18 cellular contexts compared by ENCODE assay signal in genomic region chr15:40915106-40915661, GRCh38. TPM values are rescaled to one million over a fixed set of nuclear protein-coding genes. Genes with fewer than 3 reads are reported as not detected.
"Had no signal": no experiment of that assay in that cellular context is flagged by ENCODE, and none has a peak within 500 bp of the region (broad histone marks: within the 10 kb centered on the region; RNA-seq: fewer than 3 reads in every experiment).

No MANE protein-coding gene starts in this region.

- H3K4me3 ChIP-seq: esophagus muscularis mucosa, lung had no signal

- H3K4me1 Mint-ChIP-seq: activated CD4-positive, alpha-beta T cell treated with anti-CD3 and anti-CD28 coated beads for 36 hours; T-cell had no signal

- DNase-seq: activated CD4-positive, alpha-beta T cell treated with anti-CD3 and anti-CD28 coated beads for 36 hours; activated CD8-positive, alpha-beta memory T cell treated with anti-CD3 and anti-CD28 coated beads, Interleukin-2, amount 50 U/mL, for 4 hours; activated CD8-positive, alpha-beta T cell treated with anti-CD3 and anti-CD28 coated beads for 36 hours; activated gamma-delta T cell treated with Interleukin-2 at 50 U/mL for 16 hours; activated naive CD8-positive, alpha-beta T cell treated with anti-CD3 and anti-CD28 coated beads for 36 hours; activated T-cell treated with anti-CD3 and anti-CD28 coated beads, Interleukin-2, amount 50 U/mL, for 72 hours; foreskin fibroblast; head of caudate nucleus; islet precursor cell; naive B cell; stimulated activated naive CD8-positive, alpha-beta T cell treated with anti-CD3 and anti-CD28 coated beads, Interleukin-15, Interleukin-2, amounts not matched to agents 100 U/mL and 50 U/mL, for 24 hours; T-cell; T1000 had no signal

- H3K36me3 ChIP-seq: esophagus muscularis mucosa had no signal

- H3K9me3 Mint-ChIP-seq: activated CD8-positive, alpha-beta T cell treated with anti-CD3 and anti-CD28 coated beads for 36 hours; activated naive CD8-positive, alpha-beta T cell treated with anti-CD3 and anti-CD28 coated beads for 36 hours; activated T-cell treated with anti-CD3 and anti-CD28 coated beads, Interleukin-2, amount 50 U/mL, for 72 hours; endodermal cell; naive B cell; T-cell had no signal

- H3K36me3 Mint-ChIP-seq: activated naive CD8-positive, alpha-beta T cell treated with anti-CD3 and anti-CD28 coated beads for 36 hours; naive B cell; T-cell had no signal

- H3K27ac ChIP-seq: VCaP had no signal

- H3K27ac Mint-ChIP-seq: activated CD4-positive, alpha-beta T cell treated with anti-CD3 and anti-CD28 coated beads for 36 hours; activated CD8-positive, alpha-beta T cell treated with anti-CD3 and anti-CD28 coated beads for 36 hours; activated naive CD8-positive, alpha-beta T cell treated with anti-CD3 and anti-CD28 coated beads for 36 hours; activated T-cell treated with anti-CD3 and anti-CD28 coated beads, Interleukin-2, amount 50 U/mL, for 72 hours; endodermal cell; T-cell had no signal

- ATAC-seq: activated CD4-positive, alpha-beta T cell treated with anti-CD3 and anti-CD28 coated beads for 36 hours; activated CD8-positive, alpha-beta T cell treated with anti-CD3 and anti-CD28 coated beads for 36 hours; activated T-cell treated with anti-CD3 and anti-CD28 coated beads, Interleukin-2, amount 50 U/mL, for 72 hours; stimulated activated naive CD8-positive, alpha-beta T cell treated with anti-CD3 and anti-CD28 coated beads, Interleukin-15, Interleukin-2, amounts not matched to agents 100 U/mL and 50 U/mL, for 24 hours; T-cell had no signal

- H3K9me3 ChIP-seq: esophagus muscularis mucosa had no signal

- H3K4me3 Mint-ChIP-seq: activated CD4-positive, alpha-beta T cell treated with anti-CD3 and anti-CD28 coated beads for 36 hours; activated CD8-positive, alpha-beta T cell treated with anti-CD3 and anti-CD28 coated beads for 36 hours; activated naive CD8-positive, alpha-beta T cell treated with anti-CD3 and anti-CD28 coated beads for 36 hours; activated T-cell treated with anti-CD3 and anti-CD28 coated beads, Interleukin-2, amount 50 U/mL, for 72 hours; endodermal cell; T-cell had no signal

RNA-seq across cellular contexts. Expression of gene DLL4, which starts 14.0 kb away (rescaled TPM):
- total RNA-seq: activated CD8-positive, alpha-beta T cell treated with anti-CD3 and anti-CD28 coated beads for 36 hours; activated naive CD8-positive, alpha-beta T cell treated with anti-CD3 and anti-CD28 coated beads for 36 hours had no signal

RNA-seq across cellular contexts. Expression of gene RHOV, which starts 41.1 kb away (rescaled TPM):
- total RNA-seq: esophagus muscularis mucosa, posterior vena cava, T-cell had no signal
